In the genomic region with DNA sequence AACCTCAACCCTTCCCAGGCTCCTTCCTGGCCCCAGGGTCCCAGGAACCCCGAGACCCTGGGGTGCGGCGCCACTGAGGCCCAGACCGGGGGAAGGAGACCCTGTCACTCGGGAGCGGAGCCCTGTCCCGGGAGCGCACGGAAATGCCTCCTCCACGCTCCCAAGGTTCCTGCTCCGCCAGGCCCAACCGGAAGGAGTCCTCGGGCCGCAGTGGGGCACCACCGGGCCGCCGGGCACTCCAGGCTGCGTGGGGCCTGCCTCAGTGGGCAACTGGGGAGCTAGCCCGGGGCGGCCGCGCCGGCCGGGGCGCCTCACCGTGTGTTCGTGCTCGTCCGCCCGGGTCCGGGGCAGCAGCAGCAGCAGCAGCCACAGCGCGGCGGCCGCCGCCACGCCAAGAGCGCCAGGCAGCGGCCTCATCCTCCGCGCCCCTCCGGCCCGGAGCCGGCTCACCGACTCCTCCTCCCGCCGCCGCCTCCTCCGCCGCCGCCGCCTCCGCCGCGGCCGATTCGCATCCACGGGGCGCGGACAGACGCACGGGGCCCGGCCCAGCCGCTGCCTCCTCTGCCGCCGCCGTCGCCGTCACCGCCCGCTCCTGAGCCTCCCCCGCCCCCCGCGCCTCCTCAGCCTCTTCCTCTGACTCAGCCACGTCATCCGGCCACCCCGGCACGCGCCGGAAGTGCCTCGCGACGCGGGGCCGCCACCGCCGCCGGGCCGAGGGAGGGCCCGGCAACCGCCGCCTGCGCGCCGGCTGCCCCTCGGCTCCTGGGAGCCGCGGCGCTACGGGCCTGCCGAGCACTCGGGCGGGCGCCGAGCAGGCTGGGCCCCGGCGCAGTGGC, we compare ENCODE assay signal across 1 cellular context.
TF ChIP-seq lines count a peak whose summit lies in the region.

Gene TM9SF3, minus strand, starts transcription at position 594 of the 836 bp plus-strand sequence. Its CDS starts 177 bp downstream, at position 417.

TF ChIP-seq in HepG2, 621 proteins besides CTCF, POLR2A, EP300 and RAD21 (continued from another document and continues in another):
- TF ChIP-seq, protein P1, sequence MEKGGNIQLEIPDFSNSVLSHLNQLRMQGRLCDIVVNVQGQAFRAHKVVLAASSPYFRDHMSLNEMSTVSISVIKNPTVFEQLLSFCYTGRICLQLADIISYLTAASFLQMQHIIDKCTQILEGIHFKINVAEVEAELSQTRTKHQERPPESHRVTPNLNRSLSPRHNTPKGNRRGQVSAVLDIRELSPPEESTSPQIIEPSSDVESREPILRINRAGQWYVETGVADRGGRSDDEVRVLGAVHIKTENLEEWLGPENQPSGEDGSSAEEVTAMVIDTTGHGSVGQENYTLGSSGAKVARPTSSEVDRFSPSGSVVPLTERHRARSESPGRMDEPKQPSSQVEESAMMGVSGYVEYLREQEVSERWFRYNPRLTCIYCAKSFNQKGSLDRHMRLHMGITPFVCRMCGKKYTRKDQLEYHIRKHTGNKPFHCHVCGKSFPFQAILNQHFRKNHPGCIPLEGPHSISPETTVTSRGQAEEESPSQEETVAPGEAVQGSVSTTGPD (CRISPR knock-in tag; IDR thresholded peaks at IDR 0.05), result no peak
- TF ChIP-seq KAT2B (IDR thresholded peaks at IDR 0.05; ENCODE audit: borderline replicate concordance, low read depth, low read length) (no peak), ZNF512 (CRISPR knock-in tag; IDR thresholded peaks at IDR 0.05) (no peak), SOX13 (IDR thresholded peaks at IDR 0.05) (no peak), SOX13 (CRISPR knock-in tag; conservative IDR thresholded peaks at IDR 0.05 in 1 of 2, IDR thresholded peaks at IDR 0.05 in 1 of 2) (peak; percentile 6 to 57; a peak in 1 of 4 replicates), ATF3 (CRISPR knock-in tag; IDR thresholded peaks at IDR 0.05) (no peak; the same call in 1 of the 2 replicates), ZNF639 (CRISPR knock-in tag; conservative IDR thresholded peaks at IDR 0.05) (no peak; the same call in 1 of the 2 replicates), PHF21A (CRISPR knock-in tag; IDR thresholded peaks at IDR 0.05) (no peak), ZNF891 (CRISPR knock-in tag; IDR thresholded peaks at IDR 0.05) (no peak), ZNF557 (CRISPR knock-in tag; IDR thresholded peaks at IDR 0.05) (no peak), LCORL (IDR thresholded peaks at IDR 0.05) (no peak), LCORL (CRISPR knock-in tag; IDR thresholded peaks at IDR 0.05) (no peak), MXD4 (CRISPR knock-in tag; IDR thresholded peaks at IDR 0.05) (no peak; the same call in 1 of the 2 replicates), ZNF709 (CRISPR knock-in tag; IDR thresholded peaks at IDR 0.05) (no peak), HOXD1 (CRISPR knock-in tag; IDR thresholded peaks at IDR 0.05) (no peak; the same call in 1 of the 2 replicates), ZSCAN9 (CRISPR knock-in tag; IDR thresholded peaks at IDR 0.05; ENCODE audit: borderline replicate concordance) (no peak), MED8 (CRISPR knock-in tag; IDR thresholded peaks at IDR 0.05; ENCODE audit: insufficient replicate concordance) (no peak), MLXIP (CRISPR knock-in tag; IDR thresholded peaks at IDR 0.05; ENCODE audit: borderline replicate concordance) (0 out of 2 replicates have a peak, but pooled peaks have one; percentile 36), ZC3H4 (CRISPR knock-in tag; IDR thresholded peaks at IDR 0.05; ENCODE audit: borderline replicate concordance) (no peak), ZNF850 (CRISPR knock-in tag; conservative IDR thresholded peaks at IDR 0.05) (no peak), BHLHE40 (IDR thresholded peaks at IDR 0.05; ENCODE audit: low read length) (peak; percentile 77), ZNF362 (CRISPR knock-in tag; IDR thresholded peaks at IDR 0.05; ENCODE audit: borderline replicate concordance) (no peak), ZSCAN22 (CRISPR knock-in tag; IDR thresholded peaks at IDR 0.05) (no peak), ZNF670 (CRISPR knock-in tag; IDR thresholded peaks at IDR 0.05; ENCODE audit: borderline replicate concordance) (no peak), MAF1 (CRISPR knock-in tag; IDR thresholded peaks at IDR 0.05; ENCODE audit: borderline replicate concordance) (no peak), ZNF546 (CRISPR knock-in tag; conservative IDR thresholded peaks at IDR 0.05) (no peak; the same call in 1 of the 2 replicates), RBAK (CRISPR knock-in tag; IDR thresholded peaks at IDR 0.05) (no peak)
- TF ChIP-seq, protein P2, sequence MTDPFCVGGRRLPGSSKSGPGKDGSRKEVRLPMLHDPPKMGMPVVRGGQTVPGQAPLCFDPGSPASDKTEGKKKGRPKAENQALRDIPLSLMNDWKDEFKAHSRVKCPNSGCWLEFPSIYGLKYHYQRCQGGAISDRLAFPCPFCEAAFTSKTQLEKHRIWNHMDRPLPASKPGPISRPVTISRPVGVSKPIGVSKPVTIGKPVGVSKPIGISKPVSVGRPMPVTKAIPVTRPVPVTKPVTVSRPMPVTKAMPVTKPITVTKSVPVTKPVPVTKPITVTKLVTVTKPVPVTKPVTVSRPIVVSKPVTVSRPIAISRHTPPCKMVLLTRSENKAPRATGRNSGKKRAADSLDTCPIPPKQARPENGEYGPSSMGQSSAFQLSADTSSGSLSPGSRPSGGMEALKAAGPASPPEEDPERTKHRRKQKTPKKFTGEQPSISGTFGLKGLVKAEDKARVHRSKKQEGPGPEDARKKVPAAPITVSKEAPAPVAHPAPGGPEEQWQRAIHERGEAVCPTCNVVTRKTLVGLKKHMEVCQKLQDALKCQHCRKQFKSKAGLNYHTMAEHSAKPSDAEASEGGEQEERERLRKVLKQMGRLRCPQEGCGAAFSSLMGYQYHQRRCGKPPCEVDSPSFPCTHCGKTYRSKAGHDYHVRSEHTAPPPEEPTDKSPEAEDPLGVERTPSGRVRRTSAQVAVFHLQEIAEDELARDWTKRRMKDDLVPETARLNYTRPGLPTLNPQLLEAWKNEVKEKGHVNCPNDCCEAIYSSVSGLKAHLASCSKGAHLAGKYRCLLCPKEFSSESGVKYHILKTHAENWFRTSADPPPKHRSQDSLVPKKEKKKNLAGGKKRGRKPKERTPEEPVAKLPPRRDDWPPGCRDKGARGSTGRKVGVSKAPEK (CRISPR knock-in tag; IDR thresholded peaks at IDR 0.05; ENCODE audit: borderline replicate concordance), result no peak
- TF ChIP-seq, protein P3, sequence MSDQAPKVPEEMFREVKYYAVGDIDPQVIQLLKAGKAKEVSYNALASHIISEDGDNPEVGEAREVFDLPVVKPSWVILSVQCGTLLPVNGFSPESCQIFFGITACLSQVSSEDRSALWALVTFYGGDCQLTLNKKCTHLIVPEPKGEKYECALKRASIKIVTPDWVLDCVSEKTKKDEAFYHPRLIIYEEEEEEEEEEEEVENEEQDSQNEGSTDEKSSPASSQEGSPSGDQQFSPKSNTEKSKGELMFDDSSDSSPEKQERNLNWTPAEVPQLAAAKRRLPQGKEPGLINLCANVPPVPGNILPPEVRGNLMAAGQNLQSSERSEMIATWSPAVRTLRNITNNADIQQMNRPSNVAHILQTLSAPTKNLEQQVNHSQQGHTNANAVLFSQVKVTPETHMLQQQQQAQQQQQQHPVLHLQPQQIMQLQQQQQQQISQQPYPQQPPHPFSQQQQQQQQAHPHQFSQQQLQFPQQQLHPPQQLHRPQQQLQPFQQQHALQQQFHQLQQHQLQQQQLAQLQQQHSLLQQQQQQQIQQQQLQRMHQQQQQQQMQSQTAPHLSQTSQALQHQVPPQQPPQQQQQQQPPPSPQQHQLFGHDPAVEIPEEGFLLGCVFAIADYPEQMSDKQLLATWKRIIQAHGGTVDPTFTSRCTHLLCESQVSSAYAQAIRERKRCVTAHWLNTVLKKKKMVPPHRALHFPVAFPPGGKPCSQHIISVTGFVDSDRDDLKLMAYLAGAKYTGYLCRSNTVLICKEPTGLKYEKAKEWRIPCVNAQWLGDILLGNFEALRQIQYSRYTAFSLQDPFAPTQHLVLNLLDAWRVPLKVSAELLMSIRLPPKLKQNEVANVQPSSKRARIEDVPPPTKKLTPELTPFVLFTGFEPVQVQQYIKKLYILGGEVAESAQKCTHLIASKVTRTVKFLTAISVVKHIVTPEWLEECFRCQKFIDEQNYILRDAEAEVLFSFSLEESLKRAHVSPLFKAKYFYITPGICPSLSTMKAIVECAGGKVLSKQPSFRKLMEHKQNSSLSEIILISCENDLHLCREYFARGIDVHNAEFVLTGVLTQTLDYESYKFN (CRISPR knock-in tag; conservative IDR thresholded peaks at IDR 0.05), result no peak
- TF ChIP-seq, protein P4, sequence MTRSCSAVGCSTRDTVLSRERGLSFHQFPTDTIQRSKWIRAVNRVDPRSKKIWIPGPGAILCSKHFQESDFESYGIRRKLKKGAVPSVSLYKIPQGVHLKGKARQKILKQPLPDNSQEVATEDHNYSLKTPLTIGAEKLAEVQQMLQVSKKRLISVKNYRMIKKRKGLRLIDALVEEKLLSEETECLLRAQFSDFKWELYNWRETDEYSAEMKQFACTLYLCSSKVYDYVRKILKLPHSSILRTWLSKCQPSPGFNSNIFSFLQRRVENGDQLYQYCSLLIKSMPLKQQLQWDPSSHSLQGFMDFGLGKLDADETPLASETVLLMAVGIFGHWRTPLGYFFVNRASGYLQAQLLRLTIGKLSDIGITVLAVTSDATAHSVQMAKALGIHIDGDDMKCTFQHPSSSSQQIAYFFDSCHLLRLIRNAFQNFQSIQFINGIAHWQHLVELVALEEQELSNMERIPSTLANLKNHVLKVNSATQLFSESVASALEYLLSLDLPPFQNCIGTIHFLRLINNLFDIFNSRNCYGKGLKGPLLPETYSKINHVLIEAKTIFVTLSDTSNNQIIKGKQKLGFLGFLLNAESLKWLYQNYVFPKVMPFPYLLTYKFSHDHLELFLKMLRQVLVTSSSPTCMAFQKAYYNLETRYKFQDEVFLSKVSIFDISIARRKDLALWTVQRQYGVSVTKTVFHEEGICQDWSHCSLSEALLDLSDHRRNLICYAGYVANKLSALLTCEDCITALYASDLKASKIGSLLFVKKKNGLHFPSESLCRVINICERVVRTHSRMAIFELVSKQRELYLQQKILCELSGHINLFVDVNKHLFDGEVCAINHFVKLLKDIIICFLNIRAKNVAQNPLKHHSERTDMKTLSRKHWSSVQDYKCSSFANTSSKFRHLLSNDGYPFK (CRISPR knock-in tag; IDR thresholded peaks at IDR 0.05; ENCODE audit: borderline replicate concordance), result no peak; the same call in 1 of the 2 replicates
- TF ChIP-seq, protein P5, sequence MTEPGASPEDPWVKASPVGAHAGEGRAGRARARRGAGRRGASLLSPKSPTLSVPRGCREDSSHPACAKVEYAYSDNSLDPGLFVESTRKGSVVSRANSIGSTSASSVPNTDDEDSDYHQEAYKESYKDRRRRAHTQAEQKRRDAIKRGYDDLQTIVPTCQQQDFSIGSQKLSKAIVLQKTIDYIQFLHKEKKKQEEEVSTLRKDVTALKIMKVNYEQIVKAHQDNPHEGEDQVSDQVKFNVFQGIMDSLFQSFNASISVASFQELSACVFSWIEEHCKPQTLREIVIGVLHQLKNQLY (CRISPR knock-in tag; IDR thresholded peaks at IDR 0.05), result no peak
- TF ChIP-seq, protein P6, sequence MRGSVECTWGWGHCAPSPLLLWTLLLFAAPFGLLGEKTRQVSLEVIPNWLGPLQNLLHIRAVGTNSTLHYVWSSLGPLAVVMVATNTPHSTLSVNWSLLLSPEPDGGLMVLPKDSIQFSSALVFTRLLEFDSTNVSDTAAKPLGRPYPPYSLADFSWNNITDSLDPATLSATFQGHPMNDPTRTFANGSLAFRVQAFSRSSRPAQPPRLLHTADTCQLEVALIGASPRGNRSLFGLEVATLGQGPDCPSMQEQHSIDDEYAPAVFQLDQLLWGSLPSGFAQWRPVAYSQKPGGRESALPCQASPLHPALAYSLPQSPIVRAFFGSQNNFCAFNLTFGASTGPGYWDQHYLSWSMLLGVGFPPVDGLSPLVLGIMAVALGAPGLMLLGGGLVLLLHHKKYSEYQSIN (CRISPR knock-in tag; IDR thresholded peaks at IDR 0.05; ENCODE audit: borderline replicate concordance), result no peak
